In the genomic region with DNA sequence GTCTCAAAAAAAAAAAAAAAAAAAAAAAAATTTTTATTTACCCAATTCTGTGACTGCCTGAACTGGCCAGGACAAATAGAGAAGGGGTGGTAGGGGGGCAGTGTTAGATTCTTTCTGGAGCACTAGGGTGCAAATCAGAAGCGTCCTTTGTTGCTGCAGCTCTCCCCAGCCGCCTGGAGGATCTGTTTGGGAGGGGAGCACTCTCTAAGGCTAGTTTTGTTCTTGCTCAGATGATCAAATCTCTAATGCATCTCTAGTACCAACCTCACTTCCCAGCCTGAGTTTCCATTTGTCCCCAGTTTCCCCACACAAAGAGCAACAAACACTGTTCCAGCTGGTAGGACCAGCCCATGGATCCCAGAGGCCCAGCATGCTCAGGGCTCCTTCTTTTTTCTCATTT, we compare ENCODE assay signal across 19 cellular contexts.
DNase-seq lines count a peak whose midpoint lies in the region; TF ChIP-seq lines count a peak whose summit lies in the region.
"Had no signal": no experiment of that assay in that cellular context is flagged by ENCODE, and none has a peak within 500 bp of the region (broad histone marks: within the 10 kb centered on the region; RNA-seq: fewer than 3 reads in every experiment).

No MANE protein-coding gene starts in this region.

- DNase-seq in globus pallidus (ENCODE audit: low spot score): peak; percentile 41
- DNase-seq in neural progenitor cell (ENCODE audit: low spot score): no peak
- no peak for DNase-seq in GM10248 (ENCODE audit: extremely low spot score)
- no peak for DNase-seq in NK-92 (lab: John Stamatoyannopoulos, UW; ENCODE audit: unreplicated experiment)
- DNase-seq in activated CD4-positive, alpha-beta memory T cell treated with anti-CD3 and anti-CD28 coated beads for 36 hours: no peak
- DNase-seq in stimulated activated CD4-positive, alpha-beta T cell treated with anti-CD3 and anti-CD28 coated beads, Interleukin-4, amount 100 ng/mL, for 1 hour: no peak
- DNase-seq: ACHN; AML-193; Calu3; CD4-positive, alpha-beta T cell; DMS79; KBM-7; MV-4-11; NCI-H1417 treated with DMSO at 0.1 percent for 48 hours; NCI-H1930; NCI-H446; RPMI8226; SJCRH30 had no signal

- peaks cover 16% of the 10 kb centered on the region for H4K20me1 ChIP-seq in neural progenitor cell (ENCODE audit: low read depth)

- H3K36me3 ChIP-seq in HUES48 (ENCODE audit: control insufficient read depth, insufficient read depth, low read length) (no peaks in the 10 kb centered on the region), neural progenitor cell (no peaks in the 10 kb centered on the region)
- H3K36me3 ChIP-seq: SJCRH30 had no signal

- TF ChIP-seq CTCF in neural progenitor cell (IDR thresholded peaks at IDR 0.05): no peak
- TF ChIP-seq CTCF in GM10248 (IDR thresholded peaks at IDR 0.05; ENCODE audit: control extremely low read depth, extremely low read depth, low read depth, missing control alignments): no peak

- H3K4me1 ChIP-seq in HUES48 (ENCODE audit: control insufficient read depth, insufficient read depth, low read length) (peaks cover 50% of the 10 kb centered on the region), neural progenitor cell (peaks cover 52% of the 10 kb centered on the region)

- H2AFZ ChIP-seq in neural progenitor cell (replicated peaks): no peak overlapping the region

- H3K27me3 ChIP-seq in HUES48 (ENCODE audit: control insufficient read depth, insufficient read depth, low read length) (peaks cover 10% of the 10 kb centered on the region; the same call in 1 of the 2 replicates), neural progenitor cell (no peaks in the 10 kb centered on the region)
- H3K27me3 ChIP-seq: SJCRH30 had no signal

- H3K4me2 ChIP-seq in neural progenitor cell: peak overlapping the region; percentile 69

- CTCF ChIA-PET in GM10248 (lab: Yijun Ruan, JAX): no interaction called here
- CTCF ChIA-PET in activated CD4-positive, alpha-beta memory T cell treated with anti-CD3 and anti-CD28 coated beads for 36 hours (lab: Charles Lee): no interaction called here

- peaks cover 10% of the 10 kb centered on the region for H3K27me3 Mint-ChIP-seq in neural progenitor cell (ENCODE audit: insufficient read depth, low read depth)
- no peaks in the 10 kb centered on the region for H3K27me3 Mint-ChIP-seq in activated CD4-positive, alpha-beta memory T cell treated with anti-CD3 and anti-CD28 coated beads for 36 hours

- H3K36me3 Mint-ChIP-seq in neural progenitor cell: peaks cover 6% of the 10 kb centered on the region
- no peaks in the 10 kb centered on the region for H3K36me3 Mint-ChIP-seq in activated CD4-positive, alpha-beta memory T cell treated with anti-CD3 and anti-CD28 coated beads for 36 hours

- peak overlapping the region; percentile 88 for H3K27ac ChIP-seq in HUES48 (ENCODE audit: low read depth, low read length)
- peak overlapping the region; percentile 84 for H3K27ac ChIP-seq in neural progenitor cell
- H3K27ac ChIP-seq: SJCRH30 had no signal

- peak overlapping the region; percentile 52 for H3K4me3 Mint-ChIP-seq in neural progenitor cell
- no peak overlapping the region for H3K4me3 Mint-ChIP-seq in activated CD4-positive, alpha-beta memory T cell treated with anti-CD3 and anti-CD28 coated beads for 36 hours
- H3K4me3 Mint-ChIP-seq: CD4-positive, alpha-beta T cell had no signal

- peaks cover 40% of the 10 kb centered on the region for H3F3A ChIP-seq in neural progenitor cell (ENCODE audit: low read depth)

- peak overlapping the region; percentile 98 for H3K27ac Mint-ChIP-seq in neural progenitor cell
- H3K27ac Mint-ChIP-seq in activated CD4-positive, alpha-beta memory T cell treated with anti-CD3 and anti-CD28 coated beads for 36 hours: no peak overlapping the region
- H3K27ac Mint-ChIP-seq: CD4-positive, alpha-beta T cell had no signal

- intact Hi-C loops in activated CD4-positive, alpha-beta memory T cell treated with anti-CD3 and anti-CD28 coated beads for 36 hours (cut with micrococcal nuclease): no loop called here

- peaks cover 71% of the 10 kb centered on the region for H3K4me1 Mint-ChIP-seq in neural progenitor cell
- H3K4me1 Mint-ChIP-seq in activated CD4-positive, alpha-beta memory T cell treated with anti-CD3 and anti-CD28 coated beads for 36 hours (ENCODE audit: low read depth): no peaks in the 10 kb centered on the region

- H3K9me3 Mint-ChIP-seq in neural progenitor cell: no peaks in the 10 kb centered on the region
- H3K9me3 Mint-ChIP-seq in activated CD4-positive, alpha-beta memory T cell treated with anti-CD3 and anti-CD28 coated beads for 36 hours: no peaks in the 10 kb centered on the region
- H3K9me3 Mint-ChIP-seq: CD4-positive, alpha-beta T cell had no signal

- POLR2A ChIA-PET in GM10248 (lab: Yijun Ruan, JAX): no interaction called here
- POLR2A ChIA-PET in activated CD4-positive, alpha-beta memory T cell treated with anti-CD3 and anti-CD28 coated beads for 36 hours (lab: Charles Lee): no interaction called here

- H3K79me2 ChIP-seq in neural progenitor cell (ENCODE audit: low read depth): no peaks in the 10 kb centered on the region

- H3K9me3 ChIP-seq in HUES48 (ENCODE audit: control insufficient read depth, insufficient read depth, low read length) (no peaks in the 10 kb centered on the region), neural progenitor cell (ENCODE audit: low read depth) (no peaks in the 10 kb centered on the region)
- H3K9me3 ChIP-seq: SJCRH30 had no signal

- H3K4me3 ChIP-seq in HUES48 (ENCODE audit: low read depth, low read length) (no peak overlapping the region), neural progenitor cell (no peak overlapping the region)
- H3K4me3 ChIP-seq: SJCRH30 had no signal

- H3K9ac ChIP-seq in HUES48 (ENCODE audit: low read depth, low read length) (no peak overlapping the region), neural progenitor cell (no peak overlapping the region)
